8 cellular contexts compared by ENCODE assay signal in genomic region chr12:57430931-57431566, GRCh38. TPM values are rescaled to one million over a fixed set of nuclear protein-coding genes. Genes with fewer than 3 reads are reported as not detected.
DNase-seq lines count a peak whose midpoint lies in the region; ATAC-seq, FAIRE-seq and TF ChIP-seq lines count a peak whose summit lies in the region.

TSS of gene R3HDM2 (minus strand) at chr12:57431043. CDS start at chr12:57310428, 120,615 bp downstream.

- 2 to 4% (median 4%) methylated on average over 17 to 41 of the region's 41 CpGs for WGBS in psoas muscle, 3 donors
- 2% methylated on average over 41 of the region's 41 CpGs for WGBS in urinary bladder

- peak within 1 kb of the TSS; percentile 76 for H3K4me3 ChIP-seq in right atrium auricular region
- peak within 1 kb of the TSS; percentile 79 for H3K4me3 ChIP-seq in psoas muscle
- H3K4me3 ChIP-seq in urinary bladder (ENCODE audit: low read depth, low read length): peak within 1 kb of the TSS; percentile 93

- H3K27ac ChIP-seq in right atrium auricular region (peak within 1 kb of the TSS; percentile 85 to 97), psoas muscle (peak within 1 kb of the TSS; percentile 95), urinary bladder (ENCODE audit: low read depth) (peak within 1 kb of the TSS; percentile 93)

- TF ChIP-seq CTCF in right atrium auricular region (IDR thresholded peaks at IDR 0.05): peak in 1 of 2 donors; percentile 15
- no peak for TF ChIP-seq CTCF in psoas muscle (IDR thresholded peaks at IDR 0.05)

- ATAC-seq in HG02973 (IDR thresholded peaks at IDR 0.05; ENCODE audit: unreplicated experiment) (peak; percentile 92), psoas muscle (peak; percentile 98 to 99 (median 98))

- H3K4me1 ChIP-seq in right atrium auricular region (peaks cover 0 to 12% of the 10 kb centered on the region in 2 donors), psoas muscle (peaks cover 6% of the 10 kb centered on the region), urinary bladder (ENCODE audit: insufficient read depth) (no peaks in the 10 kb centered on the region)

- H3K36me3 ChIP-seq in right atrium auricular region (no peaks in the 10 kb centered on the region), psoas muscle (ENCODE audit: insufficient read depth in 1 of 2, low read depth in 1 of 2) (no peaks in the 10 kb centered on the region), urinary bladder (ENCODE audit: insufficient read depth) (no peaks in the 10 kb centered on the region)

- H3K9me3 ChIP-seq in right atrium auricular region (no peaks in the 10 kb centered on the region), psoas muscle (no peaks in the 10 kb centered on the region)

- intact Hi-C loops in T-helper 2 cell treated with Interferon-gamma antibody and Interleukin-4, amounts not matched to agents 100 ng/mL and 5 ng/mL, for 36 hours (cut with micrococcal nuclease): loop anchor here (1.0 to 2.0 kb wide), 4 partner anchors 28 to 188 kb away; partner anchors contain the start of genes DDIT3 and GLI1
- intact Hi-C loops in psoas muscle (cut with DNase I): no loop called here

- DNase-seq in GM18507 (ENCODE audit: extremely low spot score, insufficient read length, low read depth) (peak; percentile 95), NCI-H1930 (lab: John Stamatoyannopoulos, UW) (peak; percentile 87 to 91), anterior cingulate cortex (lab: John Stamatoyannopoulos, UW) (peak; percentile 52 to 96 (median 90)), right atrium auricular region (ENCODE audit: low spot score) (peak; percentile 93), psoas muscle (peak; percentile 96 to 98)

- H3K27me3 ChIP-seq in right atrium auricular region: no peaks in the 10 kb centered on the region
- no peaks in the 10 kb centered on the region for H3K27me3 ChIP-seq in psoas muscle (ENCODE audit: insufficient read depth in 3 of 3, low read length in 2 of 3)

- peak; percentile 96 for FAIRE-seq in GM18507 (lab: Jason Lieb, UNC)

RNA-seq across cellular contexts. Expression of gene R3HDM2, which starts in this region (rescaled TPM):
- 65.1 and 67.2 TPM in 2 replicates for total RNA-seq in T-helper 2 cell treated with Interferon-gamma antibody and Interleukin-4, amounts not matched to agents 100 ng/mL and 5 ng/mL, for 36 hours
- 10 to 100 TPM; 31.7 to 47.8 TPM for total RNA-seq in right atrium auricular region
- total RNA-seq in psoas muscle: 10 to 100 TPM; 41.4 to 64.9 (median 45.0) TPM
- polyA plus RNA-seq in psoas muscle: 10 to 100 TPM; 12.1 to 22.6 (median 20.9) TPM
- total RNA-seq in urinary bladder: 37.0 TPM
- polyA plus RNA-seq in urinary bladder: 28.0 TPM

Comparison
In these comparisons a context has a peak if more than half of its experiments do, and no peak if none do; other contexts are left out.
1. Peak in every context shown above with its lines: DNase-seq, ATAC-seq, H3K4me3 ChIP-seq and H3K27ac ChIP-seq.